ENCODE assay signal across 14 cellular contexts in genomic region chr15:71716990-71717389, GRCh38.
DNase-seq lines count a peak whose midpoint lies in the region; TF ChIP-seq lines count a peak whose summit lies in the region.
"Had no signal": no experiment of that assay in that cellular context is flagged by ENCODE, and none has a peak within 500 bp of the region (broad histone marks: within the 10 kb centered on the region; RNA-seq: fewer than 3 reads in every experiment).

No MANE protein-coding gene starts in this region.

- peaks cover 4% of the 10 kb centered on the region for H3K4me1 Mint-ChIP-seq in T-helper 2 cell treated with Interferon-gamma antibody and Interleukin-4, amounts not matched to agents 5 μg/mL and 100 μg/mL, for 36 hours (ENCODE audit: low read depth)

- no peak overlapping the region for H3K4me2 ChIP-seq in osteoblast (ENCODE audit: insufficient read depth, low read length)

- no peak overlapping the region for H3K4me3 ChIP-seq in epithelial cell of proximal tubule (ENCODE audit: low read depth, low read length)
- no peak overlapping the region for H3K4me3 ChIP-seq in osteoblast (ENCODE audit: insufficient read depth, low read length)
- H3K4me3 ChIP-seq: lung had no signal

- H3K36me3 ChIP-seq in osteoblast (ENCODE audit: insufficient read depth, low read length): no peaks in the 10 kb centered on the region
- H3K36me3 ChIP-seq: BE2C, WERI-Rb-1 had no signal

- H3K4me1 ChIP-seq in osteoblast (ENCODE audit: insufficient read depth, low read length): peaks cover 3% of the 10 kb centered on the region
- H3K4me1 ChIP-seq: BE2C had no signal

- H3K27ac ChIP-seq in osteoblast (ENCODE audit: low read depth, low read length): no peak overlapping the region
- H3K27ac ChIP-seq: WERI-Rb-1 had no signal

- no peak overlapping the region for H3K4me3 Mint-ChIP-seq in T-helper 2 cell treated with Interferon-gamma antibody and Interleukin-4, amounts not matched to agents 5 μg/mL and 100 μg/mL, for 36 hours

- H3K36me3 Mint-ChIP-seq in T-helper 2 cell treated with Interferon-gamma antibody and Interleukin-4, amounts not matched to agents 5 μg/mL and 100 μg/mL, for 36 hours (ENCODE audit: low read depth): no peaks in the 10 kb centered on the region

- H3K79me2 ChIP-seq in osteoblast (ENCODE audit: insufficient read depth, low read length): no peaks in the 10 kb centered on the region

- H3K27me3 ChIP-seq in osteoblast (ENCODE audit: insufficient read depth, low read length): no peaks in the 10 kb centered on the region

- H3K27me3 Mint-ChIP-seq in T-helper 2 cell treated with Interferon-gamma antibody and Interleukin-4, amounts not matched to agents 5 μg/mL and 100 μg/mL, for 36 hours (ENCODE audit: low read depth): peaks cover 18% of the 10 kb centered on the region

- DNase-seq in DMS53 treated with DMSO at 0.1 percent for 48 hours (lab: John Stamatoyannopoulos, UW; ENCODE audit: unreplicated experiment) (peak; percentile 10), RPMI7951 (ENCODE audit: low read depth) (peak; percentile 66), epithelial cell of proximal tubule (ENCODE audit: low read depth) (peak; percentile 7), osteoblast (ENCODE audit: insufficient read length, low spot score, missing footprints) (no peak), glomerular visceral epithelial cell (ENCODE audit: extremely low spot score) (no peak), nucleus accumbens (lab: John Stamatoyannopoulos, UW) (no peak)
- DNase-seq in activated CD4-positive, alpha-beta T cell treated with anti-CD3 and anti-CD28 coated beads for 4 hours: no peak
- no peak for DNase-seq in T-helper 2 cell treated with Interferon-gamma antibody and Interleukin-4, amounts not matched to agents 5 μg/mL and 100 μg/mL, for 36 hours (ENCODE audit: low spot score)
- DNase-seq: activated effector memory CD4-positive, alpha-beta T cell treated with anti-CD3 and anti-CD28 coated beads, Interleukin-2, amount 50 U/mL, for 16 hours; BE2C; NCI-H1092 treated with DMSO at 0.1 percent for 48 hours; stimulated activated CD4-positive, alpha-beta T cell treated with anti-CD3 and anti-CD28 coated beads, Interleukin-12 subunit alpha, Interleukin-12 subunit beta, amount 100 ng/mL, for 4 hours; WERI-Rb-1 had no signal

- no peak for TF ChIP-seq CTCF in epithelial cell of proximal tubule (conservative IDR thresholded peaks at IDR 0.05; ENCODE audit: low read depth, low read length)
- no peak for TF ChIP-seq CTCF in osteoblast (IDR thresholded peaks at IDR 0.05; ENCODE audit: extremely low read depth, low read depth, low read length)

- no peaks in the 10 kb centered on the region for H4K20me1 ChIP-seq in osteoblast (ENCODE audit: insufficient read depth, low read length)

- no peak overlapping the region for H3K27ac Mint-ChIP-seq in T-helper 2 cell treated with Interferon-gamma antibody and Interleukin-4, amounts not matched to agents 5 μg/mL and 100 μg/mL, for 36 hours

- no peaks in the 10 kb centered on the region for H3K9me3 Mint-ChIP-seq in T-helper 2 cell treated with Interferon-gamma antibody and Interleukin-4, amounts not matched to agents 5 μg/mL and 100 μg/mL, for 36 hours

- no peaks in the 10 kb centered on the region for H3K9me3 ChIP-seq in osteoblast (ENCODE audit: low read depth, low read length)
- H3K9me3 ChIP-seq: BE2C had no signal

- H2AFZ ChIP-seq in osteoblast (ENCODE audit: low read length): peak overlapping the region; percentile 50

Comparison
In these comparisons a context has a peak if more than half of its experiments do, and no peak if none do; other contexts are left out.
1. DNase-seq: peak in DMS53 treated with DMSO at 0.1 percent for 48 hours (single experiment), RPMI7951 (single experiment) and epithelial cell of proximal tubule (single experiment); none in osteoblast (single experiment), activated CD4-positive, alpha-beta T cell treated with anti-CD3 and anti-CD28 coated beads for 4 hours (0 of 2), T-helper 2 cell treated with Interferon-gamma antibody and Interleukin-4, amounts not matched to agents 5 μg/mL and 100 μg/mL, for 36 hours (single experiment), glomerular visceral epithelial cell (single experiment) and nucleus accumbens (0 of 56).